In the genomic region with DNA sequence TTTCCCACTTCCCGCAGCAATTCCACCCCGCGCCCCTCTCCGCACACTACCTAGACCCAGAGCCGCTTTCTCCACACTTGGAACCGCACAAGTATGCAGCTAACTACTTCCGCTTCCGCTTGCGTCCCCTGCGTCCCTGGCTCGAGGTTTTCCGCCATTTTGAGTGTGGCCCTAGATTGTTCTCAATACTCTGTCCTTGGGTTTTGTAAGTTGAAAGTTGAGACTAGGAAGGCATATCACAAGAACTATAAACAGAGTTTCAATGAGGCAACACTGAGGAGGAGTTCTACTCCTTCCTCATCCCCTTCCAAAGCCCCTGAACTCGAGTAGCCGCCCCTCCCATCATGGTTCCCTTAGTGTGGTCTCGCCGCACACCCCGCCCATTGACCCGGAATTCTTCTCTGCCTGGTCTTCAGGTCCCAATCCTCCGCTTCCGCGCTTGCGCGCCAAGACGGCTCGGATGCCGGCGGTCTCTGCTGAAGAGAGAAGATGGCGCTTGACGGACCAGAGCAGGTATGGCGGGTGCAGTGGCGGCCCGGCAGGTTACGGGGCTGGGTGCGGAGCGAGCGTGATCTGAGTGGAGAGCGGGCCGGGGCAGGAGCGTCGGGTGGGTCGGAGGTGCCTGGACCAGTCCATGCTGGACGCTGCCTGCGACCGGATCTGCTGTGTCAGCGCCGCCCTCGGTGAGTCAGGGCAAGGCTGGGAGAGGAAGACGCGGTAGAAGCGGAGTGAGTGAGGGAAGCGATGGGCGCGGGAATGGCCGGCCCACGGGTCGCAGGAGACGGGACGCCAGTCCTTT, we compare ENCODE assay signal across 1 cellular context.
TF ChIP-seq lines count a peak whose summit lies in the region.

Gene FTSJ3, minus strand, starts transcription at position 662 of the 799 bp plus-strand sequence. CDS start 761 bp downstream, outside the sequence.
Gene PSMC5, plus strand, starts transcription at position 430 of the 799 bp plus-strand sequence. Its CDS starts 60 bp downstream, at position 490.

TF ChIP-seq in GM12878, 131 proteins besides CTCF, POLR2A, EP300 and RAD21 (continued from another document and continues in another):
- TF ChIP-seq, protein P1, sequence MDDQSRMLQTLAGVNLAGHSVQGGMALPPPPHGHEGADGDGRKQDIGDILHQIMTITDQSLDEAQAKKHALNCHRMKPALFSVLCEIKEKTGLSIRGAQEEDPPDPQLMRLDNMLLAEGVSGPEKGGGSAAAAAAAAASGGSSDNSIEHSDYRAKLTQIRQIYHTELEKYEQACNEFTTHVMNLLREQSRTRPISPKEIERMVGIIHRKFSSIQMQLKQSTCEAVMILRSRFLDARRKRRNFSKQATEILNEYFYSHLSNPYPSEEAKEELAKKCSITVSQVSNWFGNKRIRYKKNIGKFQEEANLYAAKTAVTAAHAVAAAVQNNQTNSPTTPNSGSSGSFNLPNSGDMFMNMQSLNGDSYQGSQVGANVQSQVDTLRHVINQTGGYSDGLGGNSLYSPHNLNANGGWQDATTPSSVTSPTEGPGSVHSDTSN (IDR thresholded peaks at IDR 0.05; ENCODE audit: insufficient replicate concordance, low read depth, low read length) = no peak
- TF ChIP-seq, protein P2, sequence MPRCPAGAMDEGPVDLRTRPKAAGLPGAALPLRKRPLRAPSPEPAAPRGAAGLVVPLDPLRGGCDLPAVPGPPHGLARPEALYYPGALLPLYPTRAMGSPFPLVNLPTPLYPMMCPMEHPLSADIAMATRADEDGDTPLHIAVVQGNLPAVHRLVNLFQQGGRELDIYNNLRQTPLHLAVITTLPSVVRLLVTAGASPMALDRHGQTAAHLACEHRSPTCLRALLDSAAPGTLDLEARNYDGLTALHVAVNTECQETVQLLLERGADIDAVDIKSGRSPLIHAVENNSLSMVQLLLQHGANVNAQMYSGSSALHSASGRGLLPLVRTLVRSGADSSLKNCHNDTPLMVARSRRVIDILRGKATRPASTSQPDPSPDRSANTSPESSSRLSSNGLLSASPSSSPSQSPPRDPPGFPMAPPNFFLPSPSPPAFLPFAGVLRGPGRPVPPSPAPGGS (IDR thresholded peaks at IDR 0.05; ENCODE audit: borderline replicate concordance, insufficient read depth, low read depth, low read length, poor library complexity, severe bottlenecking) = no peak
- TF ChIP-seq RBBP5 (conservative IDR thresholded peaks at IDR 0.05) (no peak), BMI1 (IDR thresholded peaks at IDR 0.05; ENCODE audit: borderline replicate concordance) (no peak), KDM1A (IDR thresholded peaks at IDR 0.05; ENCODE audit: borderline replicate concordance) (no peak), HDGF (IDR thresholded peaks at IDR 0.05) (peak; percentile 72), MAX (IDR thresholded peaks at IDR 0.05; ENCODE audit: low read depth, low read length) (no peak; the same call in 1 of the 2 replicates), ATF2 (IDR thresholded peaks at IDR 0.05; ENCODE audit: low read length) (no peak), RAD51 (IDR thresholded peaks at IDR 0.05) (no peak), CEBPB (IDR thresholded peaks at IDR 0.05; ENCODE audit: borderline replicate concordance in 1 of 2, low read depth in 2 of 2, low read length in 2 of 2) (no peak), BCLAF1 (IDR thresholded peaks at IDR 0.05) (no peak), SUPT20H (IDR thresholded peaks at IDR 0.05; ENCODE audit: borderline replicate concordance, control insufficient read depth, low read depth, low read length) (no peak), IRF4 (IDR thresholded peaks at IDR 0.05; ENCODE audit: low read depth, low read length) (no peak), SP1 (IDR thresholded peaks at IDR 0.05; ENCODE audit: low read depth, low read length) (no peak), STAT1 (conservative IDR thresholded peaks at IDR 0.05) (peak; percentile 78; the same call in 1 of the 2 replicates), ZNF384 (IDR thresholded peaks at IDR 0.05; ENCODE audit: borderline replicate concordance, low read depth, low read length) (no peak), EED (IDR thresholded peaks at IDR 0.05; ENCODE audit: low read depth) (no peak; the same call in none of the 2 replicates), PRDM15 (CRISPR knock-in tag; IDR thresholded peaks at IDR 0.05) (no peak), JUND (IDR thresholded peaks at IDR 0.05; ENCODE audit: low read depth, low read length) (no peak), KLF5 (IDR thresholded peaks at IDR 0.05; ENCODE audit: partially characterized antibody) (peak; percentile 58), ZBTB33 (IDR thresholded peaks at IDR 0.05) (no peak), ZZZ3 (IDR thresholded peaks at IDR 0.05; ENCODE audit: control insufficient read depth, insufficient read length, low read depth) (no peak), NFYA (IDR thresholded peaks at IDR 0.05; ENCODE audit: borderline replicate concordance, low read depth, low read length) (no peak), WRNIP1 (IDR thresholded peaks at IDR 0.05; ENCODE audit: borderline replicate concordance, low read depth, low read length) (no peak), SREBF2 (IDR thresholded peaks at IDR 0.05; ENCODE audit: low read length) (peak; percentile 57; the same call in 1 of the 2 replicates), BHLHE40 (IDR thresholded peaks at IDR 0.05; ENCODE audit: borderline replicate concordance in 1 of 2, low read depth in 2 of 2, low read length in 1 of 2) (peak; percentile 27 to 29; a peak in 1 of 4 replicates), CREB1 (IDR thresholded peaks at IDR 0.05; ENCODE audit: low read depth) (peak; percentile 83; the same call in 1 of the 2 replicates), CUX1 (IDR thresholded peaks at IDR 0.05; ENCODE audit: insufficient replicate concordance, low read depth, low read length) (no peak), ATF7 (IDR thresholded peaks at IDR 0.05; ENCODE audit: low read depth) (peak; percentile 58; the same call in 1 of the 2 replicates), LARP7 (IDR thresholded peaks at IDR 0.05) (peak; percentile 84), PML (IDR thresholded peaks at IDR 0.05; ENCODE audit: low read length) (peak; percentile 96), TCF7 (IDR thresholded peaks at IDR 0.05; ENCODE audit: borderline replicate concordance) (no peak), SIX5 (IDR thresholded peaks at IDR 0.05; ENCODE audit: low read depth, low read length, severe bottlenecking) (peak; percentile 83)
- TF ChIP-seq, protein P3, sequence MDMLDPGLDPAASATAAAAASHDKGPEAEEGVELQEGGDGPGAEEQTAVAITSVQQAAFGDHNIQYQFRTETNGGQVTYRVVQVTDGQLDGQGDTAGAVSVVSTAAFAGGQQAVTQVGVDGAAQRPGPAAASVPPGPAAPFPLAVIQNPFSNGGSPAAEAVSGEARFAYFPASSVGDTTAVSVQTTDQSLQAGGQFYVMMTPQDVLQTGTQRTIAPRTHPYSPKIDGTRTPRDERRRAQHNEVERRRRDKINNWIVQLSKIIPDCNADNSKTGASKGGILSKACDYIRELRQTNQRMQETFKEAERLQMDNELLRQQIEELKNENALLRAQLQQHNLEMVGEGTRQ (IDR thresholded peaks at IDR 0.05; ENCODE audit: borderline replicate concordance, low read depth, low read length) = no peak
